Comparison of ENCODE assay signal across 1 cellular context in the genomic region with DNA sequence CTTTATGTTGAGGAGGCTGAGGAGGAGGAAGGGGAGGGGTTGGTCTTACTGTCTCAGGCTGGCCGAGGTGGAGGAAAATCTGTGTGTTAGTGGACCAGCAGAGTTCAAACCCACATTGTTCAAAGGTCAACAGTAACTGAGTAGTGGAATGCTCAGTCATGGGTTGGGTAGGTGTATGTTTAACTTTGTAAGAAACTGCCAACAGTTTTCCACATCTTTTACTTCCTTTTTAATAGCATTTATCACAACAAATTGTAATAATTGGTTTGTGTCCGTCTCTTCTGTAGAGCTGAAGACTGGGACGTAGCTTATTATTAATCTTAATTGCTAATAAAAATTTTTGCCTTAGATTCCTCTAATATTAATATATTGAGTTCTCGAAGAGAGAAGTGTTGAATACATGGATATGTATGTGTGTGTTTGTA.
TF ChIP-seq lines count a peak whose summit lies in the region.

No MANE protein-coding gene starts in this region.

TF ChIP-seq in liver, 16 proteins besides CTCF, POLR2A, EP300 and RAD21 (continued from another document):
- TF ChIP-seq FOXA2 (IDR thresholded peaks at IDR 0.05), result peak; percentile 68
- peak; percentile 77 to 87 for TF ChIP-seq HNF4A (conservative IDR thresholded peaks at IDR 0.05)
- TF ChIP-seq, protein P1, sequence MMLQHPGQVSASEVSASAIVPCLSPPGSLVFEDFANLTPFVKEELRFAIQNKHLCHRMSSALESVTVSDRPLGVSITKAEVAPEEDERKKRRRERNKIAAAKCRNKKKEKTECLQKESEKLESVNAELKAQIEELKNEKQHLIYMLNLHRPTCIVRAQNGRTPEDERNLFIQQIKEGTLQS (IDR thresholded peaks at IDR 0.05), result no peak
- TF ChIP-seq, protein P2, sequence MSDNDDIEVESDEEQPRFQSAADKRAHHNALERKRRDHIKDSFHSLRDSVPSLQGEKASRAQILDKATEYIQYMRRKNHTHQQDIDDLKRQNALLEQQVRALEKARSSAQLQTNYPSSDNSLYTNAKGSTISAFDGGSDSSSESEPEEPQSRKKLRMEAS (IDR thresholded peaks at IDR 0.05), result peak; percentile 35
- peak in 1 of 2 donors; percentile 18 for TF ChIP-seq EGR1 (IDR thresholded peaks at IDR 0.05; ENCODE audit: low read depth in 2 of 2)
